18 cellular contexts compared by ENCODE assay signal in the genomic region with DNA sequence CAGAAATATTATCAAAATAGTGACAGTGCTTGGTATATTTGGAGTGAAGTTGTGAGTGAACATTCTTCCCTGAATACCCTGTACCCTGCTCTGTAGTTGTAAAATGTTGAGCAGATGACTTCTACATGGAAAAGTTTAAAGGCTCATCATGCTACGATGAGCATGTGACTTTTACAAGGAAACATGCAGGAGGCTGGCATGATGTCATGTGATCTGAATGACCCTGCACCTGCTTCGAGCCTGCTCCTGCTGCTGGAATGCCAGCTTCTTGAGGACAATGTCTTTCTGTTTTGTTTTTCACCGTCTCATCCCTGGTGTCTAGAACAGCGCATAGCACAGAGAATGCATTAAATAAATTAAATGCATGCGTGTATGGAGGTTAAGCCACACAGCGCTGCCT. TPM values are rescaled to one million over a fixed set of nuclear protein-coding genes. Genes with fewer than 3 reads are reported as not detected.
DNase-seq lines count a peak whose midpoint lies in the region; ATAC-seq lines count a peak whose summit lies in the region.
"Had no signal": no experiment of that assay in that cellular context is flagged by ENCODE, and none has a peak within 500 bp of the region (broad histone marks: within the 10 kb centered on the region; RNA-seq: fewer than 3 reads in every experiment).

No MANE protein-coding gene starts in this region.

- peak overlapping the region; percentile 66 for H3K27ac ChIP-seq in mesenchymal stem cell (ENCODE audit: low read length, poor library complexity, severe bottlenecking)
- H3K27ac ChIP-seq: KMS-11, SJCRH30 had no signal

- no peak overlapping the region for H2BK120ac ChIP-seq in mesenchymal stem cell (ENCODE audit: low read depth, low read length)

- no peak overlapping the region for H2BK15ac ChIP-seq in mesenchymal stem cell (ENCODE audit: low read depth, poor library complexity, severe bottlenecking)

- no peak overlapping the region for H2AFZ ChIP-seq in mesenchymal stem cell (ENCODE audit: low read depth, low read length)

- H3K79me1 ChIP-seq in mesenchymal stem cell (replicated peaks; ENCODE audit: low read length, poor library complexity, severe bottlenecking), result peaks cover 1% of the 10 kb centered on the region

- peaks cover 17% of the 10 kb centered on the region for H3K9me3 ChIP-seq in mesenchymal stem cell (ENCODE audit: control insufficient read depth, low read length)

- no peak overlapping the region for H4K91ac ChIP-seq in mesenchymal stem cell (ENCODE audit: low read length)

- peaks cover 11 to 18% of the 10 kb centered on the region in 2 experiments for H3K27me3 ChIP-seq in mesenchymal stem cell (ENCODE audit: control insufficient read depth in 1 of 2, insufficient read depth in 1 of 2, low read length in 2 of 2)
- H3K27me3 ChIP-seq: SJCRH30 had no signal

- H3K36me3 ChIP-seq in mesenchymal stem cell (ENCODE audit: control insufficient read depth in 1 of 2, insufficient read depth in 2 of 2, low read depth in 1 of 2, low read length in 2 of 2), result peaks cover 0 to 3% of the 10 kb centered on the region in 2 experiments
- H3K36me3 ChIP-seq: SJCRH30 had no signal

- WGBS in mesenchymal stem cell, result 92% methylated on average over 6 of the region's 6 CpGs

- peak; percentile 26 for DNase-seq in cardiac septum (ENCODE audit: low spot score)
- no peak for DNase-seq in left cardiac atrium
- DNase-seq in T1000 (lab: John Stamatoyannopoulos, UW), result peak; percentile 39
- DNase-seq in mesenchymal stem cell, result no peak
- no peak for DNase-seq in OCI-M2 (lab: John Stamatoyannopoulos, UW; ENCODE audit: unreplicated experiment)
- DNase-seq in activated naive CD4-positive, alpha-beta T cell (lab: John Stamatoyannopoulos, UW), result no peak
- no peak for DNase-seq in nucleus accumbens (lab: John Stamatoyannopoulos, UW)
- DNase-seq in CD1c-positive myeloid dendritic cell (ENCODE audit: extremely low spot score), result no peak
- DNase-seq: C1 segment of cervical spinal cord, COR-L47, H9, NCI-H1092 treated with DMSO at 0.1 percent for 48 hours, NCI-H1694, NCI-H446, NCI-H748 treated with DMSO at 0.1 percent for 48 hours, SJCRH30 had no signal

- no peak overlapping the region for H3K4ac ChIP-seq in mesenchymal stem cell (ENCODE audit: low read depth in 1 of 2, low read length in 2 of 2)

- H3K23ac ChIP-seq in mesenchymal stem cell (ENCODE audit: low read length in 2 of 2), result no peak overlapping the region

- no peak overlapping the region for H2BK5ac ChIP-seq in mesenchymal stem cell (ENCODE audit: low read depth, low read length, poor library complexity, severe bottlenecking)

- intact Hi-C loops in cardiac septum (cut with DNase I), result no loop called here
- intact Hi-C loops in left cardiac atrium (cut with DNase I), result loop anchor here in 1 of 2 donors (10.0 kb wide), 2 partner anchors 67 to 103 kb away; no protein-coding TSS in a partner anchor

- peaks cover 29% of the 10 kb centered on the region for H3K4me1 ChIP-seq in mesenchymal stem cell (ENCODE audit: control insufficient read depth, insufficient read depth, low read depth, low read length)
- H3K4me1 ChIP-seq: SJCRH30 had no signal

- peak overlapping the region; percentile 20 for H2AK5ac ChIP-seq in mesenchymal stem cell (ENCODE audit: low read length, severe bottlenecking)

- no peak overlapping the region for H3K9ac ChIP-seq in mesenchymal stem cell (ENCODE audit: low read length)
- H3K9ac ChIP-seq: KMS-11 had no signal

- ATAC-seq in left cardiac atrium, result no peak

- no peak overlapping the region for H3K18ac ChIP-seq in mesenchymal stem cell (ENCODE audit: low read depth in 1 of 2, low read length in 2 of 2)

- no peak overlapping the region for H2BK12ac ChIP-seq in mesenchymal stem cell (ENCODE audit: low read length in 2 of 2)

- no peak overlapping the region for H3K14ac ChIP-seq in mesenchymal stem cell (ENCODE audit: low read length in 2 of 2)

- no peak overlapping the region for H4K8ac ChIP-seq in mesenchymal stem cell (ENCODE audit: low read length)

- H3K4me2 ChIP-seq in mesenchymal stem cell (ENCODE audit: low read length, poor library complexity, severe bottlenecking), result no peak overlapping the region
- H3K4me2 ChIP-seq: KMS-11 had no signal

- H3K4me3 ChIP-seq in mesenchymal stem cell (ENCODE audit: insufficient read depth in 1 of 2, low read depth in 1 of 2, low read length in 2 of 2), result no peak overlapping the region
- H3K4me3 ChIP-seq: MG63, SJCRH30 had no signal

RNA-seq across cellular contexts. Expression of a gene that starts 5.4 kb away (rescaled TPM):
- 121 TPM for total RNA-seq in cardiac septum
- total RNA-seq in left cardiac atrium, result 10 to 100 TPM; 74.4 to 95.3 TPM
- 31.4 TPM for polyA plus RNA-seq in mesenchymal stem cell (2013, experiment 1 of 2)
- 32.2 TPM for polyA plus RNA-seq in mesenchymal stem cell (2013, experiment 2 of 2)

Comparison
In these comparisons a context has a peak if more than half of its experiments do, and no peak if none do; other contexts are left out.
1. DNase-seq: peak in cardiac septum (single experiment) and T1000 (single experiment); none in left cardiac atrium (single experiment), mesenchymal stem cell (single experiment), OCI-M2 (single experiment), activated naive CD4-positive, alpha-beta T cell (0 of 4), nucleus accumbens (0 of 56) and CD1c-positive myeloid dendritic cell (single experiment).